ENCODE assay signal across 10 cellular contexts in the genomic region with DNA sequence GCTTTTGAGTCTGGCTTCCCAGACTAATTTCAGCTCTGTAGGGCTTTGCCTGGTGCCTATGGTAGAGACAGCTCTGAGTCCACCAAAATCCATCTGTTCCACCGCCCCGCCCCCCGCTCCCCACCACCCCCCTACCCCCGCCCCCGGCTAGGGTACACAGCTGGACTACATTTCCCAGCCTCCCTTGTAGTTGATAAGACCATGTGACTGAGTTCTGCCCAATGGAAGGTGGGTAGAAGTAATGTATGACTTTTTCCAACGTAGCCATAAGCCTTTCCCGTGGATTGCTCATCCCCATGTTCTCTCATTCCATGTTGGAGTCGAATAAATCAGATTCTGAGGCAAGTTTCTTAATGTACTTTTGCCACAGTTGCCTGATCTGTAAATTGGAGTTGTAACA.
"Had no signal": no experiment of that assay in that cellular context is flagged by ENCODE, and none has a peak within 500 bp of the region (broad histone marks: within the 10 kb centered on the region; RNA-seq: fewer than 3 reads in every experiment).

No MANE protein-coding gene starts in this region.

- H3K4me3 ChIP-seq: GM23248, GM23338, HAP-1 had no signal

- H3K9me3 ChIP-seq: HAP-1 had no signal

- DNase-seq: GM23248, GOT3, H7, H9, HCEC 1CT, HFFc6 had no signal

- FAIRE-seq: H54 had no signal

- H3K36me3 ChIP-seq: HAP-1 had no signal

- H2AFZ ChIP-seq: GM23248, GM23338 had no signal

- H3K9ac ChIP-seq: GM23248 had no signal

- H3K4me2 ChIP-seq: GM23338 had no signal

- ATAC-seq: GM23338, HCT116 had no signal

- H3K27ac ChIP-seq: GM23248 had no signal

- H3K4me1 ChIP-seq: HAP-1 had no signal
